ENCODE assay signal across 7 cellular contexts in genomic region chr17:13002761-13003453, GRCh38. TPM values are rescaled to one million over a fixed set of nuclear protein-coding genes. Genes with fewer than 3 reads are reported as not detected.
DNase-seq lines count a peak whose midpoint lies in the region; ATAC-seq and TF ChIP-seq lines count a peak whose summit lies in the region.

No MANE protein-coding gene starts in this region.

- H3K9me3 ChIP-seq in hepatocyte (ENCODE audit: low read depth) (no peaks in the 10 kb centered on the region), sigmoid colon (no peaks in the 10 kb centered on the region)

- no peak overlapping the region for H3K4me2 ChIP-seq in hepatocyte

- 48% methylated on average over 15 of the region's 15 CpGs for WGBS in hepatocyte (ENCODE audit: low lambda C conversion rate, missing lambda C conversion rate)
- WGBS in sigmoid colon, 2 donors: 37 to 51% methylated on average over 15 of the region's 15 CpGs

- in situ Hi-C loops in G401 (cut with HindIII; ENCODE audit: low sequenced_read_pairs): no loop called here
- in situ Hi-C loops in astrocyte of the spinal cord (cut with HindIII; ENCODE audit: low sequenced_read_pairs): no loop called here

- H3K27me3 ChIP-seq in hepatocyte (no peaks in the 10 kb centered on the region), sigmoid colon (no peaks in the 10 kb centered on the region)

- no peak for TF ChIP-seq EP300 in sigmoid colon (IDR thresholded peaks at IDR 0.05)

- H3K79me2 ChIP-seq in hepatocyte: no peaks in the 10 kb centered on the region

- no peak for ATAC-seq in HG03342 (IDR thresholded peaks at IDR 0.05; ENCODE audit: unreplicated experiment)

- DNase-seq in G401 (ENCODE audit: low spot score): peak; percentile 91
- DNase-seq in HuH-7.5 (ENCODE audit: low spot score): peak; percentile 49
- DNase-seq in SK-N-DZ (ENCODE audit: low spot score): peak; percentile 68
- peak; percentile 77 for DNase-seq in astrocyte of the spinal cord (ENCODE audit: low read depth, low spot score)
- peak; percentile 88 for DNase-seq in hepatocyte (ENCODE audit: low spot score)
- peak; percentile 86 for DNase-seq in sigmoid colon

- no peaks in the 10 kb centered on the region for H3K9me2 ChIP-seq in hepatocyte (replicated peaks; ENCODE audit: insufficient read depth)

- H3K27ac ChIP-seq in hepatocyte (no peak overlapping the region), sigmoid colon (no peak overlapping the region)

- intact Hi-C loops in sigmoid colon (cut with DNase I): loop anchor here (1.0 to 10.0 kb wide), 2 partner anchors 238 to 823 kb away; no protein-coding TSS in a partner anchor

- H4K20me1 ChIP-seq in hepatocyte (ENCODE audit: insufficient read depth, poor library complexity, severe bottlenecking): no peaks in the 10 kb centered on the region

- H2AFZ ChIP-seq in hepatocyte: no peak overlapping the region

- TF ChIP-seq CTCF in astrocyte of the spinal cord (IDR thresholded peaks at IDR 0.05; ENCODE audit: low read depth, low read length) (peak; percentile 73), hepatocyte (IDR thresholded peaks at IDR 0.05; ENCODE audit: poor library complexity) (peak; percentile 94), sigmoid colon (IDR thresholded peaks at IDR 0.05) (peak; percentile 69 to 87 (median 76))

- H3K4me3 ChIP-seq in astrocyte of the spinal cord (ENCODE audit: low read depth, low read length): no peak overlapping the region
- H3K4me3 ChIP-seq in hepatocyte: no peak overlapping the region
- no peak overlapping the region for H3K4me3 ChIP-seq in sigmoid colon

- H3K4me1 ChIP-seq in hepatocyte (ENCODE audit: insufficient read depth): no peaks in the 10 kb centered on the region
- H3K4me1 ChIP-seq in sigmoid colon: peaks cover 0 to 8% (median 2%) of the 10 kb centered on the region in 4 donors

- TF ChIP-seq POLR2A in sigmoid colon (IDR thresholded peaks at IDR 0.05): no peak

- H3K36me3 ChIP-seq in hepatocyte (replicated peaks; ENCODE audit: insufficient read depth, low read depth) (no peaks in the 10 kb centered on the region), sigmoid colon (peaks cover 30 to 100% (median 63%) of the 10 kb centered on the region in 4 donors)

RNA-seq across cellular contexts. Expression of gene ELAC2, which starts 14.9 kb away (rescaled TPM):
- 114 and 119 TPM in 2 replicates for total RNA-seq in G401 (2014; rRNA removed; shearing (Covaris generic))
- 55.0 and 58.6 TPM in 2 replicates for polyA plus RNA-seq in SK-N-DZ (2014; cell fraction: cytosol; rRNA removed)
- polyA plus RNA-seq in SK-N-DZ (2014; cell fraction: nucleus; rRNA removed): 142 and 156 TPM in 2 replicates
- total RNA-seq in hepatocyte: 39.6 and 60.2 TPM in 2 replicates
- polyA plus RNA-seq in hepatocyte: 45.5 and 45.6 TPM in 2 replicates
- total RNA-seq in sigmoid colon: 10 to 100 TPM; 46.9 to 67.0 (median 50.2) TPM
- polyA plus RNA-seq in sigmoid colon: 10 to 100 TPM; 12.7 to 39.6 (median 18.0) TPM
